In the genomic region with DNA sequence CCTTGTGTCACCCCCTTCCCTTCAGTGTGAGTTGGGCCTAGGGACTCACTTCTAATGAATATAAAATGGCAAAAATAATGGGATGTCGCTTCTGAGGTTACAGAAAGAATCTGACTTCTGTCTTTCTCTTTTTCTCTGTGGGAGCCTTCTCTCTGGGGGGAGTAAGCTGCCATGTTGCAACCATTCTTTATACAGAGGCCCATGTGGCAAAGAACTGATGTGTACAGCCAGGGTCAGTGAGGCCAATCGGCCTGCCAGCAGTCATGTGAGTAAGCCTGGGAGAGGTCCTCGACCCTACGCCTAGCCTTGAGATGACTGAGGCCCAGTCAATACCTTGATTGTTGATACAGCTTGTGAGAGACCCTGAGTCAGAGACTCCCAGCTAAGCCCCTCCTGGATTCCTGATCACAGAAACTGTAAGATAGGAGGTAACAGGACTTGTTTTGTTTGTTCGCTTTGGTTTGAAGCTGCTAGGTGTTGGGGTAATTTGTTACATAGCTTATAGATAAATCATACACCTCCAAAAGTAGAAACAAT, we compare ENCODE assay signal across 8 cellular contexts. TPM values are rescaled to one million over a fixed set of nuclear protein-coding genes. Genes with fewer than 3 reads are reported as not detected.
DNase-seq lines count a peak whose midpoint lies in the region; ATAC-seq and TF ChIP-seq lines count a peak whose summit lies in the region.

No MANE protein-coding gene starts in this region.

- ATAC-seq in GM21515 (IDR thresholded peaks at IDR 0.05; ENCODE audit: unreplicated experiment): no peak
- ATAC-seq in HG03442 (IDR thresholded peaks at IDR 0.05; ENCODE audit: unreplicated experiment): no peak

- DNase-seq in BJ (ENCODE audit: low read depth): no peak
- no peak for DNase-seq in LNCaP clone FGC (ENCODE audit: low read depth)
- peak in 1 of 2 donors; percentile 46 for DNase-seq in cardiac fibroblast (ENCODE audit: low read depth in 2 of 2)
- no peak for DNase-seq in NCI-H526 (lab: John Stamatoyannopoulos, UW)
- DNase-seq in stimulated activated naive CD4-positive, alpha-beta T cell treated with Interleukin-2 at 50 U/mL for 16 hours (lab: John Stamatoyannopoulos, UW): no peak

- H3K4me1 ChIP-seq in muscle layer of colon (ENCODE audit: insufficient read depth, low read length): peaks cover 25% of the 10 kb centered on the region

- TF ChIP-seq CTCF in BJ (IDR thresholded peaks at IDR 0.05; ENCODE audit: insufficient read depth, low read depth, low read length) (no peak), LNCaP clone FGC (IDR thresholded peaks at IDR 0.05; ENCODE audit: control insufficient read depth, extremely low read depth, insufficient read depth) (no peak), cardiac fibroblast (IDR thresholded peaks at IDR 0.05; ENCODE audit: low read depth, low read length) (no peak)

- no peaks in the 10 kb centered on the region for H3K36me3 ChIP-seq in BJ (ENCODE audit: control insufficient read depth, insufficient read depth, low read length)
- no peaks in the 10 kb centered on the region for H3K36me3 ChIP-seq in muscle layer of colon (ENCODE audit: insufficient read depth, low read length)

- peak overlapping the region; percentile 83 for H3K27ac ChIP-seq in muscle layer of colon (ENCODE audit: low read depth, low read length)

- no peaks in the 10 kb centered on the region for H3K27me3 ChIP-seq in BJ (ENCODE audit: control insufficient read depth, insufficient read depth, low read length)
- H3K27me3 ChIP-seq in muscle layer of colon (ENCODE audit: control insufficient read depth in 1 of 2, insufficient read depth in 2 of 2, low read length in 2 of 2): no peaks in the 10 kb centered on the region

- H3K4me3 ChIP-seq in BJ (ENCODE audit: low read depth, low read length): peak overlapping the region; percentile 87
- peak overlapping the region; percentile 74 for H3K4me3 ChIP-seq in LNCaP clone FGC (ENCODE audit: low read depth, low read length)
- peak overlapping the region; percentile 11 to 88 for H3K4me3 ChIP-seq in cardiac fibroblast (replicated peaks in 1 of 2; ENCODE audit: low read depth in 2 of 2, low read length in 2 of 2)
- peak overlapping the region; percentile 20 to 98 for H3K4me3 ChIP-seq in muscle layer of colon (ENCODE audit: low read depth in 1 of 2, low read length in 2 of 2)

- H3K9ac ChIP-seq in muscle layer of colon (ENCODE audit: low read length): peak overlapping the region; percentile 49

- POLR2A ChIA-PET in BJ (lab: Charles Lee): no interaction called here

- no peaks in the 10 kb centered on the region for H3K9me3 ChIP-seq in muscle layer of colon (ENCODE audit: low read length)

- CTCF ChIA-PET in BJ (lab: Yijun Ruan, JAX): interaction anchor here (1.6 to 2.9 kb wide), 2 partner anchors 8 to 34 kb away, joined by 6 to 10 read pairs; partner anchors contain the start of gene OR2F2

RNA-seq across cellular contexts. Expression of gene TCAF1, which starts 1.7 kb away (rescaled TPM):
- 39.9 and 55.2 TPM in 2 replicates for polyA plus RNA-seq in BJ (2011; rRNA removed)
- polyA minus RNA-seq in BJ (2011; rRNA and poly(A)+ RNA removed): 44.4 and 63.6 TPM in 2 replicates

RNA-seq across cellular contexts. Expression of gene OR2F2, which starts 34.7 kb away (rescaled TPM):
- polyA plus RNA-seq in BJ (2011; rRNA removed): not detected in 2 replicates
- not detected in 2 replicates for polyA minus RNA-seq in BJ (2011; rRNA and poly(A)+ RNA removed)

RNA-seq across cellular contexts. Expression of gene OR2F1, which starts 54.3 kb away (rescaled TPM):
- not detected in 2 replicates for polyA plus RNA-seq in BJ (2011; rRNA removed)
- not detected in 2 replicates for polyA minus RNA-seq in BJ (2011; rRNA and poly(A)+ RNA removed)
